8 cellular contexts compared by ENCODE assay signal in genomic region chrX:47452112-47452511, GRCh38.
"Had no signal": no experiment of that assay in that cellular context is flagged by ENCODE, and none has a peak within 500 bp of the region (broad histone marks: within the 10 kb centered on the region; RNA-seq: fewer than 3 reads in every experiment).

No MANE protein-coding gene starts in this region.

- H3K27ac Mint-ChIP-seq: GM23338 had no signal

- H2AFZ ChIP-seq: GM23338 had no signal

- H3K4me3 Mint-ChIP-seq: GM23338, H9 had no signal

- FAIRE-seq: H1, H54, HTR-8/SVneo, K562 had no signal

- H3K4me3 ChIP-seq: GM23338, K562 had no signal

- DNase-seq: H9, HCEC 1CT, IMR-90 had no signal

- H3K4me2 ChIP-seq: GM23338 had no signal
